8 cellular contexts compared by ENCODE assay signal in the genomic region with DNA sequence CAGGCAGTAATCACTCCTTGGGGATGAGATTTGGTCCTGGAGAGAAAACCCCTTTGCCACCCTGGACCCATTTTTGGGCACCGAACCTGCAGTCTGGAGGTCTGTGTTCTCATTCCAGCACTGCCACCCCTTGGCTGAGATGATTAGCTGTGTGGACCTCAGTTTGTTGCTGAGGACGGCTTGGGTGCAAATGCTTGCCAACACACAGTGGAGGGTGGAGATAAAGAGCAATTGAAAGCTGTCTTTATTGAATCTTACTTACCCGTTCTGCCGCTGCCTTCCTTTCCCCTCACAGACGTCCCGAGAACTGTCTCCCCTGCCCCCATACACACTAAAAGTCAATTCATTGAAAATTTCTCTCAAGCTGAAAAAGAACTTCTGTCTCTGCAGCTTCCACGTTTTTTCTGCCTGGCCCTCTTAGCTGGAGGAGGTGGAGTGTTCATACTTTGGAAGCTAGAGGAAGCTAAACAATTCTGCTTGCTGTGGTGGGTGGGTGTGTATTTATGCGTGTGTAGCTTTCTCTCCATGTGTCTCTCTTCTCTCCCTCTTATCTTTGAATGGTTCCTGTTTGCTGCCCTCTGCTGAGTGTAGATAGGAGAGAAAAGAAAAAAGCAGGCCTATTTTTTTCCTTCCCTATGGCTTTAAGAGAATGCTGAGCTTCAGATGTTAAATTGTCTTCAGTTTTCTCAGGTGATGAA. TPM values are rescaled to one million over a fixed set of nuclear protein-coding genes. Genes with fewer than 3 reads are reported as not detected.
DNase-seq lines count a peak whose midpoint lies in the region; ATAC-seq, FAIRE-seq and TF ChIP-seq lines count a peak whose summit lies in the region.

No MANE protein-coding gene starts in this region.

- H3K9me3 ChIP-seq in IMR-90 (ENCODE audit: control insufficient read depth, insufficient read depth, low read length) (no peaks in the 10 kb centered on the region), kidney (ENCODE audit: control insufficient read depth in 1 of 2, low read length in 2 of 2) (no peaks in the 10 kb centered on the region)

- H2BK15ac ChIP-seq in IMR-90 (ENCODE audit: low read depth, low read length), result peak overlapping the region; percentile 59; the same call in 2 of the 3 replicates

- H3K9ac ChIP-seq in IMR-90 (ENCODE audit: low read depth, low read length) (peak overlapping the region; percentile 38; the same call in 1 of the 2 replicates), kidney (ENCODE audit: low read length in 2 of 2) (no peak overlapping the region)

- H4K20me1 ChIP-seq in IMR-90 (ENCODE audit: insufficient read depth, low read length), result peaks cover 11% of the 10 kb centered on the region; the same call in 1 of the 2 replicates

- intact Hi-C loops in IMR-90 (cut with micrococcal nuclease), result loop anchor here (2.0 kb wide), 3 partner anchors 90 to 248 kb away; partner anchors contain the start of gene SAP30L
- intact Hi-C loops in kidney (cut with DNase I), result no loop called here

- DNase-seq in NCI-H1417 (lab: John Stamatoyannopoulos, UW) (peak in 2 of 3 experiments; percentile 15 to 17), NCI-H1417 treated with DMSO at 0.1 percent for 48 hours (lab: John Stamatoyannopoulos, UW) (no peak), IMR-90 (peak; percentile 87), kidney (no peak), iPS-NIHi11 (ENCODE audit: low spot score) (no peak)
- DNase-seq in stimulated activated CD8-positive, alpha-beta memory T cell treated with anti-CD3 and anti-CD28 coated beads, Interleukin-4, amount 100 ng/mL, for 48 hours, result no peak

- H3K9me3 Mint-ChIP-seq in activated naive CD8-positive, alpha-beta T cell (ENCODE audit: low read depth), result no peaks in the 10 kb centered on the region

- H4K5ac ChIP-seq in IMR-90 (ENCODE audit: low read depth, low read length), result peak overlapping the region; percentile 45; the same call in 1 of the 2 replicates

- BruUV-seq in IMR-90 (replicated peaks; lab: Mats Ljungman, UMichigan), result no TSS peak

- in situ Hi-C loops in IMR-90 (cut with MboI; ENCODE audit: low sequenced_read_pairs), result no loop called here

- H3K4me1 Mint-ChIP-seq in activated naive CD8-positive, alpha-beta T cell (ENCODE audit: low read depth), result peaks cover 72% of the 10 kb centered on the region

- H3K14ac ChIP-seq in IMR-90 (replicated peaks; ENCODE audit: low read depth, low read length), result peak overlapping the region; percentile 57

- POLR2A ChIA-PET in IMR-90 (lab: Charles Lee; ENCODE audit: unreplicated experiment), result interaction anchor here (0.6 to 0.9 kb wide), 2 partner anchors 171 to 175 kb away, joined by 3 to 6 read pairs; no protein-coding TSS in a partner anchor

- peak overlapping the region; percentile 72 for H3K23ac ChIP-seq in IMR-90 (ENCODE audit: low read depth, low read length)

- TF ChIP-seq RAD21 in IMR-90 (IDR thresholded peaks at IDR 0.05; ENCODE audit: low read length), result peak; percentile 51

- peak overlapping the region; percentile 80 for H3K27ac Mint-ChIP-seq in activated naive CD8-positive, alpha-beta T cell

- H3K18ac ChIP-seq in IMR-90 (ENCODE audit: low read depth, low read length), result peak overlapping the region; percentile 57

- peak overlapping the region; percentile 60 for H2AK9ac ChIP-seq in IMR-90 (replicated peaks; ENCODE audit: low read depth, low read length, poor library complexity)

- H3K4me2 ChIP-seq in IMR-90 (ENCODE audit: low read depth, low read length), result peak overlapping the region; percentile 58

- H2AFZ ChIP-seq in IMR-90 (replicated peaks; ENCODE audit: low read length, poor library complexity), result peak overlapping the region; percentile 38

- no CpG with 5 or more reads among the region's 8 CpGs for WGBS in IMR-90 (ENCODE audit: extremely low coverage in 2 of 2, insufficient read length in 1 of 2), 2 experiments

- peaks cover 10% of the 10 kb centered on the region for H3K36me3 Mint-ChIP-seq in activated naive CD8-positive, alpha-beta T cell

- dilution Hi-C loops in IMR-90 (cut with HindIII; ENCODE audit: low sequenced_read_pairs, unreplicated experiment), result no loop called here

- H3K4me3 Mint-ChIP-seq in activated naive CD8-positive, alpha-beta T cell, result peak overlapping the region; percentile 72

- peak overlapping the region; percentile 10 to 13; a peak in 2 of 4 replicates for H4K8ac ChIP-seq in IMR-90 (ENCODE audit: low read depth in 2 of 2, low read length in 2 of 2)

- peaks cover 32% of the 10 kb centered on the region for H3K9me1 ChIP-seq in IMR-90 (ENCODE audit: insufficient read depth, low read length)

- peak overlapping the region; percentile 95 for H3K4ac ChIP-seq in IMR-90 (ENCODE audit: low read depth, low read length)

- no peak overlapping the region for H3K4me3 ChIP-seq in IMR-90 (ENCODE audit: insufficient read depth, low read depth, low read length)
- no peak overlapping the region for H3K4me3 ChIP-seq in kidney (ENCODE audit: low read length in 2 of 2)

- H2BK120ac ChIP-seq in IMR-90 (ENCODE audit: low read depth, low read length), result peak overlapping the region; percentile 79

- no peak for TF ChIP-seq POLR2A in IMR-90 (IDR thresholded peaks at IDR 0.05; ENCODE audit: low read depth, low read length)

- peak overlapping the region; percentile 65; the same call in 1 of the 2 replicates for H3K56ac ChIP-seq in IMR-90 (ENCODE audit: extremely low read depth, insufficient read depth, low read length)

- FAIRE-seq in kidney (lab: Jason Lieb, UNC), result no peak

- H3K79me1 ChIP-seq in IMR-90 (ENCODE audit: low read depth in 1 of 2, low read length in 2 of 2), result peaks cover 25 to 84% of the 10 kb centered on the region in 2 experiments

- H3K4me1 ChIP-seq in IMR-90 (ENCODE audit: control insufficient read depth, insufficient read depth, low read length) (peaks cover 39% of the 10 kb centered on the region), kidney (ENCODE audit: control insufficient read depth in 1 of 2, insufficient read depth in 1 of 2, low read depth in 1 of 2, low read length in 2 of 2) (peaks cover 2 to 3% of the 10 kb centered on the region in 2 donors)

- peak overlapping the region; percentile 73 for H2BK5ac ChIP-seq in IMR-90 (ENCODE audit: low read depth, low read length, poor library complexity, severe bottlenecking)

- peak overlapping the region; percentile 95 for H2BK20ac ChIP-seq in IMR-90 (ENCODE audit: low read depth, low read length)

- no peaks in the 10 kb centered on the region for H3K27me3 ChIP-seq in IMR-90 (ENCODE audit: control insufficient read depth, insufficient read depth, low read length)

- CTCF ChIA-PET in IMR-90 (lab: Yijun Ruan, JAX), result interaction anchor here (0.6 to 2.8 kb wide), 20 partner anchors 10 to 269 kb away, joined by 3 to 26 read pairs (median 4); no protein-coding TSS in a partner anchor

- TF ChIP-seq CTCF in IMR-90 (conservative IDR thresholded peaks at IDR 0.05; ENCODE audit: low read depth, low read length), result peak; percentile 70
- peak; percentile 12 for TF ChIP-seq CTCF in kidney (IDR thresholded peaks at IDR 0.05; ENCODE audit: borderline replicate concordance, extremely low read depth, insufficient read depth)

- H3K36me3 ChIP-seq in IMR-90 (ENCODE audit: control insufficient read depth, insufficient read depth, low read length) (peaks cover 2% of the 10 kb centered on the region; the same call in 1 of the 2 replicates), kidney (ENCODE audit: control insufficient read depth in 1 of 2, insufficient read depth in 2 of 2, low read length in 2 of 2) (no peaks in the 10 kb centered on the region)

- peak overlapping the region; percentile 83; the same call in 1 of the 2 replicates for H2AK5ac ChIP-seq in IMR-90 (ENCODE audit: low read depth, low read length)

- H3K27ac ChIP-seq in IMR-90 (ENCODE audit: insufficient read depth, low read length) (peak overlapping the region; percentile 13; the same call in 1 of the 2 replicates), kidney (ENCODE audit: low read depth in 2 of 2, low read length in 2 of 2) (no peak overlapping the region)

- ATAC-seq in IMR-90 (ENCODE audit: low read depth), result peak; percentile 67
- no peak for ATAC-seq in GM21360 (IDR thresholded peaks at IDR 0.05; ENCODE audit: unreplicated experiment)

- H3K27me3 Mint-ChIP-seq in activated naive CD8-positive, alpha-beta T cell, result no peaks in the 10 kb centered on the region

- peak overlapping the region; percentile 85 for H4K91ac ChIP-seq in IMR-90 (ENCODE audit: insufficient read depth, low read depth, low read length)

TF ChIP-seq in IMR-90, 13 proteins besides CTCF, POLR2A, EP300 and RAD21 (continues in another document):
- TF ChIP-seq, protein P1, sequence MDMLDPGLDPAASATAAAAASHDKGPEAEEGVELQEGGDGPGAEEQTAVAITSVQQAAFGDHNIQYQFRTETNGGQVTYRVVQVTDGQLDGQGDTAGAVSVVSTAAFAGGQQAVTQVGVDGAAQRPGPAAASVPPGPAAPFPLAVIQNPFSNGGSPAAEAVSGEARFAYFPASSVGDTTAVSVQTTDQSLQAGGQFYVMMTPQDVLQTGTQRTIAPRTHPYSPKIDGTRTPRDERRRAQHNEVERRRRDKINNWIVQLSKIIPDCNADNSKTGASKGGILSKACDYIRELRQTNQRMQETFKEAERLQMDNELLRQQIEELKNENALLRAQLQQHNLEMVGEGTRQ (IDR thresholded peaks at IDR 0.05; ENCODE audit: low read depth, low read length), result no peak
- TF ChIP-seq SMC3 (IDR thresholded peaks at IDR 0.05; ENCODE audit: low read depth, low read length), result peak; percentile 45
- TF ChIP-seq RFX5 (IDR thresholded peaks at IDR 0.05; ENCODE audit: low read depth, low read length), result no peak
- TF ChIP-seq NFE2L2 (IDR thresholded peaks at IDR 0.05; ENCODE audit: low read depth, low read length), result no peak
- no peak for TF ChIP-seq BHLHE40 (IDR thresholded peaks at IDR 0.05; ENCODE audit: low read depth, low read length)
- no peak for TF ChIP-seq CEBPB (IDR thresholded peaks at IDR 0.05; ENCODE audit: low read depth, low read length)
- TF ChIP-seq MAFK (IDR thresholded peaks at IDR 0.05; ENCODE audit: low read depth, low read length), result no peak
- TF ChIP-seq, protein P2, sequence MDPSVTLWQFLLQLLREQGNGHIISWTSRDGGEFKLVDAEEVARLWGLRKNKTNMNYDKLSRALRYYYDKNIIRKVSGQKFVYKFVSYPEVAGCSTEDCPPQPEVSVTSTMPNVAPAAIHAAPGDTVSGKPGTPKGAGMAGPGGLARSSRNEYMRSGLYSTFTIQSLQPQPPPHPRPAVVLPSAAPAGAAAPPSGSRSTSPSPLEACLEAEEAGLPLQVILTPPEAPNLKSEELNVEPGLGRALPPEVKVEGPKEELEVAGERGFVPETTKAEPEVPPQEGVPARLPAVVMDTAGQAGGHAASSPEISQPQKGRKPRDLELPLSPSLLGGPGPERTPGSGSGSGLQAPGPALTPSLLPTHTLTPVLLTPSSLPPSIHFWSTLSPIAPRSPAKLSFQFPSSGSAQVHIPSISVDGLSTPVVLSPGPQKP (IDR thresholded peaks at IDR 0.05; ENCODE audit: borderline replicate concordance, low read depth, low read length), result no peak
- no peak for TF ChIP-seq MAZ (IDR thresholded peaks at IDR 0.05; ENCODE audit: borderline replicate concordance, low read depth, low read length)

RNA-seq across cellular contexts. Expression of gene GALNT10, which starts 6.6 kb away (rescaled TPM):
- total RNA-seq in IMR-90 (2012; rRNA removed), result 43.9 and 46.2 TPM in 2 replicates
- 66.8 and 67.0 TPM in 2 replicates for polyA plus RNA-seq in IMR-90 (2012; rRNA removed)
- 21.9 and 22.7 TPM in 2 replicates for polyA plus RNA-seq in IMR-90 (2012; cell fraction: cytosol; rRNA removed)
- 30.8 and 46.0 TPM in 2 replicates for polyA plus RNA-seq in IMR-90 (2012; cell fraction: nucleus; rRNA removed; ENCODE audit: low replicate concordance)
- total RNA-seq in kidney, result 44.3 TPM
- polyA plus RNA-seq in kidney (ENCODE audit: insufficient read depth, low read depth, low replicate concordance), result 13.0 TPM

Comparison
In these comparisons a context has a peak if more than half of its experiments do, and no peak if none do; other contexts are left out.
1. DNase-seq: peak in NCI-H1417 (2 of 3) and IMR-90 (single experiment); none in NCI-H1417 treated with DMSO at 0.1 percent for 48 hours (single experiment), kidney (single experiment), iPS-NIHi11 (single experiment) and stimulated activated CD8-positive, alpha-beta memory T cell treated with anti-CD3 and anti-CD28 coated beads, Interleukin-4, amount 100 ng/mL, for 48 hours (single experiment).